In the genomic region with DNA sequence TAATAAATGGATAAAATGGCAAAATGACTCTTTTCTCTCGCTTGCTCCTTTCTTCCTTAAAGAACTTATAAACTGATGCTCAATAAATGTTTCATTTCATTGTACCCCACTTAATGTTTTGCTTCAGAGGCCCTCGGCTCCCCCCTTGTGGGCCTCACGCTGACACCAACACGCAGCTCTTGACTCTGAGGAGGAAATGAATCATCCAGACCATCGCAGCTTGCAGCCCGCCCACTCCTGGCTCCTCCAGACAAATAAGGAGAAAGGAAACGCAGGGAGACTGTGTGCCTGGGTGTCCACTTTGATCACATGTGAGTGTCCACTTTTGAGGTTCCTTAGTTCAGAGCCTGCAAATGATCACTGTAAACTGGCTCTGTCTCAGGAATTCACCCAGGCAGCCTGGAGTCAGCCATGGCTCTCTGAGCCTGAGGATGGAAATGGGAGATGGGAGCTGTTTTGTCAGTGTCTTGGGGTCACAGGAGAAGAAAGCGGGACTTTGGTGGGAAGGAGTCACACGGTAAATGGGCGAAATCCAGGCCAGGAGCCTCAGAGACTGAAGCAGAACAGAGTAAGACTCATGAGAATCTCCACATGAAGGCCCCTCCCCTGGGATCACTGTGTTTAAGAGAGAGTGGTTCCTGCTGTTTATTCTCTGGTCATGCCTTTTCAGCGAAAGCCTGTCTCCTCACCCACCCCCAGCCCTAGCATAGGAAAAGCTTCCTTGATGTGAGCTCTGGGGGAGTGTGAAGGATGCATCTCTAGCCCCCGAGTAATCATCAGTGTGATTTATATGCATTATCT, we compare ENCODE assay signal across 8 cellular contexts.
DNase-seq lines count a peak whose midpoint lies in the region; ATAC-seq, FAIRE-seq and TF ChIP-seq lines count a peak whose summit lies in the region.

No MANE protein-coding gene starts in this region.

- H3K36me3 ChIP-seq in ACC112 (ENCODE audit: insufficient read depth, low read length) (peaks cover 25% of the 10 kb centered on the region; the same call in 1 of the 2 replicates), SK-N-SH (replicated peaks in 1 of 2; ENCODE audit: control insufficient read depth in 1 of 2, insufficient read depth in 2 of 2, low read length in 1 of 2) (peaks cover 28 to 59% of the 10 kb centered on the region in 2 experiments), GM12878 (ENCODE audit: control insufficient read depth in 2 of 2, insufficient read depth in 2 of 2, low read length in 1 of 2) (no peaks in the 10 kb centered on the region)

- in situ Hi-C loops in GM12878 (cut with MboI) = no loop called here

- TF ChIP-seq CTCF in SK-N-SH (IDR thresholded peaks at IDR 0.05) (peak; percentile 59), GM12878 (IDR thresholded peaks at IDR 0.05 in 2 of 3, conservative IDR thresholded peaks at IDR 0.05 in 1 of 3; ENCODE audit: control insufficient read depth in 2 of 3, extremely low read depth in 1 of 3, insufficient read depth in 1 of 3, low read depth in 3 of 3, low read length in 3 of 3) (peak in 2 of 3 experiments; percentile 11 to 42; a peak in 2 of 6 replicates)

- H3K79me2 ChIP-seq in ACC112 (ENCODE audit: control insufficient read depth, insufficient read depth, low read length, unreplicated experiment) = no peaks in the 10 kb centered on the region
- no peaks in the 10 kb centered on the region for H3K79me2 ChIP-seq in SK-N-SH (ENCODE audit: insufficient read depth)
- no peaks in the 10 kb centered on the region for H3K79me2 ChIP-seq in GM12878 (ENCODE audit: control insufficient read depth, insufficient read depth, low read length)

- intact Hi-C loops in GM12878 (cut with micrococcal nuclease; ENCODE audit: unreplicated experiment) = no loop called here

- WGBS in SK-N-SH (ENCODE audit: low lambda C conversion rate) = 42% methylated on average over 12 of the region's 12 CpGs
- 12% methylated on average over 11 of the region's 12 CpGs for WGBS in GM12878 (ENCODE audit: insufficient coverage, insufficient replicate concordance, low lambda C conversion rate, missing lambda C conversion rate)

- H4K20me1 ChIP-seq in SK-N-SH (ENCODE audit: insufficient read depth) = no peaks in the 10 kb centered on the region
- no peaks in the 10 kb centered on the region for H4K20me1 ChIP-seq in GM12878 (ENCODE audit: control insufficient read depth, insufficient read depth)

- DNase-seq in SK-N-SH (no peak), GM12878 (ENCODE audit: low read depth, low spot score) (peak; percentile 31), iPS-NIHi11 (ENCODE audit: low spot score) (peak; percentile 69), germinal center (ENCODE audit: low spot score) (no peak)
- peak; percentile 39 to 64 for DNase-seq in stimulated activated CD4-positive, alpha-beta T cell treated with anti-CD3 and anti-CD28 coated beads, Interleukin-12 subunit alpha, Interleukin-12 subunit beta, amount 100 ng/mL, for 24 hours (ENCODE audit: low read depth in 2 of 2)

- TF ChIP-seq POLR2A in GM12878 (IDR thresholded peaks at IDR 0.05; ENCODE audit: low read depth, low read length) = no peak

- peaks cover 4% of the 10 kb centered on the region for H3F3A ChIP-seq in SK-N-SH (replicated peaks; ENCODE audit: insufficient read depth)

- SMC1A ChIA-PET in GM12878 (lab: Charles Lee; ENCODE audit: uncharacterized antibody, unreplicated experiment) = interaction anchor here (0.7 to 1.8 kb wide), 5 partner anchors 10 to 289 kb away, joined by 3 to 6 read pairs (median 4); no protein-coding TSS in a partner anchor

- peaks cover 23% of the 10 kb centered on the region for H3K4me1 ChIP-seq in ACC112 (ENCODE audit: control insufficient read depth, insufficient read depth, low read length, unreplicated experiment)
- peaks cover 12 to 17% of the 10 kb centered on the region in 2 experiments; a peak in 3 of 4 replicates for H3K4me1 ChIP-seq in SK-N-SH (ENCODE audit: control insufficient read depth in 1 of 2, insufficient read depth in 2 of 2, low read depth in 1 of 2, low read length in 1 of 2)
- H3K4me1 ChIP-seq in GM12878 (ENCODE audit: control insufficient read depth, insufficient read depth, low read length) = peaks cover 10% of the 10 kb centered on the region

- H3K9me3 ChIP-seq in SK-N-SH (no peaks in the 10 kb centered on the region), GM12878 (replicated peaks; ENCODE audit: control insufficient read depth, insufficient read depth, low read length) (no peaks in the 10 kb centered on the region)

- ATAC-seq in GM18907 (IDR thresholded peaks at IDR 0.05; ENCODE audit: unreplicated experiment) (peak; percentile 94), HG03108 (IDR thresholded peaks at IDR 0.05; ENCODE audit: unreplicated experiment) (peak; percentile 94), GM12878 (peak; percentile 95)

- H3K9me2 ChIP-seq in SK-N-SH = no peaks in the 10 kb centered on the region

- CTCF ChIA-PET in SK-N-SH (lab: Yijun Ruan, JAX) = interaction anchor here (1.6 kb wide), 1 partner anchor 21 kb away, joined by 5 read pairs; no protein-coding TSS in a partner anchor
- CTCF ChIA-PET in GM12878 (lab: Yijun Ruan, JAX) = interaction anchor here (0.6 to 2.1 kb wide), 6 partner anchors 9 to 274 kb away, joined by 3 to 12 read pairs (median 4); no protein-coding TSS in a partner anchor

- peak; percentile 44 for FAIRE-seq in GM12878 (lab: Jason Lieb, UNC)

- peak overlapping the region; percentile 16 for H2AFZ ChIP-seq in ACC112 (ENCODE audit: low read length, unreplicated experiment)
- H2AFZ ChIP-seq in SK-N-SH (ENCODE audit: low read depth) = no peak overlapping the region; the same call in 1 of the 2 replicates
- H2AFZ ChIP-seq in GM12878 (ENCODE audit: control insufficient read depth, low read depth, low read length) = peak overlapping the region; percentile 64

- peak overlapping the region; percentile 86 for H3K27ac ChIP-seq in ACC112 (ENCODE audit: low read depth, low read length)
- H3K27ac ChIP-seq in SK-N-SH (ENCODE audit: low read depth in 2 of 2, low read length in 1 of 2) = peak overlapping the region; percentile 75 to 89
- H3K27ac ChIP-seq in GM12878 (ENCODE audit: control insufficient read depth, insufficient read depth) = no peak overlapping the region

- H3K4me3 ChIP-seq in ACC112 (ENCODE audit: low read depth, low read length) (peak overlapping the region; percentile 4; the same call in 1 of the 2 replicates), SK-N-SH (ENCODE audit: low read depth in 2 of 2, low read length in 1 of 2) (no peak overlapping the region), GM12878 (no peak overlapping the region)

- RAD21 ChIA-PET in GM12878 (lab: Charles Lee; ENCODE audit: unreplicated experiment) = interaction anchor here (0.8 to 1.9 kb wide), 5 partner anchors 21 to 254 kb away, joined by 3 to 5 read pairs (median 3); no protein-coding TSS in a partner anchor

- H3K4me2 ChIP-seq in SK-N-SH (peak overlapping the region; percentile 46; the same call in 1 of the 2 replicates), GM12878 (ENCODE audit: control insufficient read depth, insufficient read depth) (no peak overlapping the region)

- TF ChIP-seq EP300 in SK-N-SH (IDR thresholded peaks at IDR 0.05; ENCODE audit: borderline replicate concordance in 1 of 2, low read depth in 1 of 2, low read length in 1 of 2) (no peak; a peak in 1 of 4 replicates), GM12878 (IDR thresholded peaks at IDR 0.05; ENCODE audit: borderline replicate concordance in 1 of 2, control insufficient read depth in 1 of 2, low read depth in 2 of 2, low read length in 2 of 2) (0 out of 4 replicates have a peak, but pooled peaks of 1 of the 2 experiments have one; percentile 13)

- H3K9ac ChIP-seq in SK-N-SH (peak overlapping the region; percentile 18; the same call in 1 of the 2 replicates), GM12878 (ENCODE audit: control insufficient read depth, insufficient read depth, low read length) (no peak overlapping the region)

- TF ChIP-seq RAD21 in SK-N-SH (IDR thresholded peaks at IDR 0.05; ENCODE audit: low read length) = peak; percentile 19; the same call in 1 of the 2 replicates
- peak; percentile 57 for TF ChIP-seq RAD21 in GM12878 (IDR thresholded peaks at IDR 0.05; ENCODE audit: insufficient read depth, low read depth, low read length)

- no peaks in the 10 kb centered on the region for H3K27me3 ChIP-seq in ACC112 (ENCODE audit: insufficient read depth, low read length)
- H3K27me3 ChIP-seq in SK-N-SH (ENCODE audit: insufficient read depth) = no peaks in the 10 kb centered on the region
- H3K27me3 ChIP-seq in GM12878 (replicated peaks in 1 of 2; ENCODE audit: control insufficient read depth in 2 of 2, insufficient read depth in 2 of 2, low read length in 1 of 2) = no peaks in the 10 kb centered on the region; a peak in 1 of 4 replicates

- BruUV-seq in GM12878 (replicated peaks; lab: Mats Ljungman, UMichigan) = no TSS peak

- POLR2A ChIA-PET in SK-N-SH (lab: Yijun Ruan, JAX) (no interaction called here), GM12878 (lab: Charles Lee) (interaction anchor here (0.7 kb wide), 1 partner anchor 1934 kb away, joined by 3 read pairs; no protein-coding TSS in a partner anchor)

TF ChIP-seq in SK-N-SH, 30 proteins besides CTCF, POLR2A, EP300 and RAD21 (continues in another document):
- no peak for TF ChIP-seq NRF1 (IDR thresholded peaks at IDR 0.05; ENCODE audit: low read depth, low read length)
- TF ChIP-seq, protein P1, sequence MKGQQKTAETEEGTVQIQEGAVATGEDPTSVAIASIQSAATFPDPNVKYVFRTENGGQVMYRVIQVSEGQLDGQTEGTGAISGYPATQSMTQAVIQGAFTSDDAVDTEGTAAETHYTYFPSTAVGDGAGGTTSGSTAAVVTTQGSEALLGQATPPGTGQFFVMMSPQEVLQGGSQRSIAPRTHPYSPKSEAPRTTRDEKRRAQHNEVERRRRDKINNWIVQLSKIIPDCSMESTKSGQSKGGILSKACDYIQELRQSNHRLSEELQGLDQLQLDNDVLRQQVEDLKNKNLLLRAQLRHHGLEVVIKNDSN (IDR thresholded peaks at IDR 0.05; ENCODE audit: borderline replicate concordance, low read depth) = no peak
- peak; percentile 57 for TF ChIP-seq TCF12 (IDR thresholded peaks at IDR 0.05)
- no peak for TF ChIP-seq MEF2A (IDR thresholded peaks at IDR 0.05; ENCODE audit: borderline replicate concordance, low read depth)
- TF ChIP-seq SMC3 (IDR thresholded peaks at IDR 0.05; ENCODE audit: low read depth, low read length) = peak; percentile 26; the same call in 1 of the 2 replicates

TF ChIP-seq in GM12878, 131 proteins besides CTCF, POLR2A, EP300 and RAD21 (continues in another document):
- TF ChIP-seq, protein P2, sequence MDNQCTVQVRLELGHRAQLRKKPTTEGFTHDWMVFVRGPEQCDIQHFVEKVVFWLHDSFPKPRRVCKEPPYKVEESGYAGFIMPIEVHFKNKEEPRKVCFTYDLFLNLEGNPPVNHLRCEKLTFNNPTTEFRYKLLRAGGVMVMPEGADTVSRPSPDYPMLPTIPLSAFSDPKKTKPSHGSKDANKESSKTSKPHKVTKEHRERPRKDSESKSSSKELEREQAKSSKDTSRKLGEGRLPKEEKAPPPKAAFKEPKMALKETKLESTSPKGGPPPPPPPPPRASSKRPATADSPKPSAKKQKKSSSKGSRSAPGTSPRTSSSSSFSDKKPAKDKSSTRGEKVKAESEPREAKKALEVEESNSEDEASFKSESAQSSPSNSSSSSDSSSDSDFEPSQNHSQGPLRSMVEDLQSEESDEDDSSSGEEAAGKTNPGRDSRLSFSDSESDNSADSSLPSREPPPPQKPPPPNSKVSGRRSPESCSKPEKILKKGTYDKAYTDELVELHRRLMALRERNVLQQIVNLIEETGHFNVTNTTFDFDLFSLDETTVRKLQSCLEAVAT (IDR thresholded peaks at IDR 0.05) = no peak
- TF ChIP-seq ESRRA (IDR thresholded peaks at IDR 0.05; ENCODE audit: low read length) (no peak), YBX1 (IDR thresholded peaks at IDR 0.05) (no peak)

Comparison
In these comparisons a context has a peak if more than half of its experiments do, and no peak if none do; other contexts are left out.
1. DNase-seq: peak in GM12878 (single experiment), iPS-NIHi11 (single experiment) and stimulated activated CD4-positive, alpha-beta T cell treated with anti-CD3 and anti-CD28 coated beads, Interleukin-12 subunit alpha, Interleukin-12 subunit beta, amount 100 ng/mL, for 24 hours (2 of 2); none in SK-N-SH (single experiment) and germinal center (single experiment).
2. Peak in every context shown above with its lines, with median percentiles within 50 percentile points of each other: ATAC-seq.